ENCODE assay signal across 21 cellular contexts in genomic region chr5:68793074-68793473, GRCh38.
"Had no signal": no experiment of that assay in that cellular context is flagged by ENCODE, and none has a peak within 500 bp of the region (broad histone marks: within the 10 kb centered on the region; RNA-seq: fewer than 3 reads in every experiment).

No MANE protein-coding gene starts in this region.

- H3K9me3 ChIP-seq: SJSA1 had no signal

- H3K36me3 Mint-ChIP-seq: T-cell had no signal

- DNase-seq: KBM-7, MM.1S, NCI-H1092 treated with DMSO at 0.1 percent for 48 hours, NCI-H1436, NCI-H187, NCI-H2029, NCI-H2081 treated with DMSO at 0.1 percent for 48 hours, NCI-H2171, NCI-H226, NCI-H446, NCI-H510A, NCI-H524 treated with DMSO at 0.1 percent for 48 hours, NCI-H69, NCI-H774, Right ventricle myocardium superior, RPMI8226, SIG-M5, T-cell had no signal

- H3K27ac Mint-ChIP-seq: T-cell had no signal

- H3K36me3 ChIP-seq: SJSA1 had no signal

- H3K4me3 Mint-ChIP-seq: T-cell had no signal

- H3K4me1 Mint-ChIP-seq: T-cell had no signal

- H3K27ac ChIP-seq: HL-60, SJSA1, SK-N-MC had no signal

- H3K27me3 ChIP-seq: SJSA1 had no signal

- H3K4me3 ChIP-seq: SJSA1, SK-N-MC had no signal

- H3K4me1 ChIP-seq: SJSA1 had no signal

- ATAC-seq: T-cell had no signal
